Comparison of ENCODE assay signal across 1 cellular context in genomic region chr14:24243336-24243836, GRCh38.
TF ChIP-seq lines count a peak whose summit lies in the region.

No MANE protein-coding gene starts in this region.

TF ChIP-seq in HepG2, 621 proteins besides CTCF, POLR2A, EP300 and RAD21 (continued from another document):
- TF ChIP-seq HIC2 (CRISPR knock-in tag; IDR thresholded peaks at IDR 0.05; ENCODE audit: low read depth) (peak; percentile 51), IRF2 (CRISPR knock-in tag; IDR thresholded peaks at IDR 0.05) (peak; percentile 20; the same call in 1 of the 2 replicates), ZMYM3 (CRISPR knock-in tag; IDR thresholded peaks at IDR 0.05) (peak; percentile 76), POGZ (CRISPR knock-in tag; IDR thresholded peaks at IDR 0.05) (peak; percentile 16; the same call in 1 of the 2 replicates), ZNF180 (CRISPR knock-in tag; IDR thresholded peaks at IDR 0.05; ENCODE audit: borderline replicate concordance, low read depth) (0 out of 2 replicates have a peak, but pooled peaks have one; percentile 56), FOSL2 (CRISPR knock-in tag; IDR thresholded peaks at IDR 0.05) (peak; percentile 87), ZNF660 (CRISPR knock-in tag; IDR thresholded peaks at IDR 0.05; ENCODE audit: borderline replicate concordance, low read depth) (no peak), MXI1 (IDR thresholded peaks at IDR 0.05; ENCODE audit: borderline replicate concordance, low read depth, low read length) (peak; percentile 67; the same call in 1 of the 3 replicates), FOSL1 (CRISPR knock-in tag; IDR thresholded peaks at IDR 0.05; ENCODE audit: borderline replicate concordance) (peak; percentile 10; the same call in 1 of the 2 replicates), RFXAP (CRISPR knock-in tag; IDR thresholded peaks at IDR 0.05; ENCODE audit: borderline replicate concordance) (0 out of 2 replicates have a peak, but pooled peaks have one; percentile 1), NKX3-1 (CRISPR knock-in tag; IDR thresholded peaks at IDR 0.05) (no peak), ZNF282 (IDR thresholded peaks at IDR 0.05; ENCODE audit: partially characterized antibody) (peak; percentile 36), ZNF891 (CRISPR knock-in tag; IDR thresholded peaks at IDR 0.05) (no peak), BRCA1 (CRISPR knock-in tag; IDR thresholded peaks at IDR 0.05) (no peak), ZNF670 (CRISPR knock-in tag; IDR thresholded peaks at IDR 0.05; ENCODE audit: borderline replicate concordance) (no peak), RCOR2 (CRISPR knock-in tag; IDR thresholded peaks at IDR 0.05) (0 out of 2 replicates have a peak, but pooled peaks have one; percentile 41), ATAD3A (CRISPR knock-in tag; IDR thresholded peaks at IDR 0.05) (no peak), ZNF597 (CRISPR knock-in tag; IDR thresholded peaks at IDR 0.05) (peak; percentile 71; the same call in 1 of the 2 replicates), TEAD3 (CRISPR knock-in tag; optimal IDR thresholded peaks at IDR 0.05; ENCODE audit: borderline replicate concordance) (peak; percentile 36), KLF11 (CRISPR knock-in tag; IDR thresholded peaks at IDR 0.05) (no peak), ZNF710 (CRISPR knock-in tag; IDR thresholded peaks at IDR 0.05; ENCODE audit: borderline replicate concordance) (no peak), ZMYM2 (CRISPR knock-in tag; IDR thresholded peaks at IDR 0.05) (peak; percentile 62; the same call in 1 of the 2 replicates), ZFP36L1 (CRISPR knock-in tag; IDR thresholded peaks at IDR 0.05) (no peak), ZNF605 (CRISPR knock-in tag; IDR thresholded peaks at IDR 0.05) (no peak; the same call in 1 of the 2 replicates), TFE3 (CRISPR knock-in tag; IDR thresholded peaks at IDR 0.05) (no peak), ONECUT2 (CRISPR knock-in tag; IDR thresholded peaks at IDR 0.05) (peak; percentile 83), NR0B2 (CRISPR knock-in tag; IDR thresholded peaks at IDR 0.05) (0 out of 2 replicates have a peak, but pooled peaks have one; percentile 51), XRCC5 (optimal IDR thresholded peaks at IDR 0.05; ENCODE audit: low read length) (peak; percentile 58), ZNF234 (CRISPR knock-in tag; conservative IDR thresholded peaks at IDR 0.05) (no peak), GABPA (IDR thresholded peaks at IDR 0.05; ENCODE audit: low read depth, low read length) (no peak), GABPA (CRISPR knock-in tag; IDR thresholded peaks at IDR 0.05; ENCODE audit: low read depth) (no peak), ZNF576 (CRISPR knock-in tag; IDR thresholded peaks at IDR 0.05) (0 out of 2 replicates have a peak, but pooled peaks have one; percentile 45), USF2 (IDR thresholded peaks at IDR 0.05; ENCODE audit: low read depth, low read length) (peak; percentile 22; the same call in 1 of the 2 replicates), USF2 (CRISPR knock-in tag; IDR thresholded peaks at IDR 0.05; ENCODE audit: borderline replicate concordance) (0 out of 2 replicates have a peak, but pooled peaks have one; percentile 10), POLR2AphosphoS5 (IDR thresholded peaks at IDR 0.05; ENCODE audit: low read depth, low read length) (no peak), ZNF788 (CRISPR knock-in tag; IDR thresholded peaks at IDR 0.05; ENCODE audit: borderline replicate concordance) (0 out of 2 replicates have a peak, but pooled peaks have one; percentile 24), ZBTB38 (CRISPR knock-in tag; IDR thresholded peaks at IDR 0.05) (peak; percentile 72; the same call in 1 of the 2 replicates), CENPT (CRISPR knock-in tag; IDR thresholded peaks at IDR 0.05; ENCODE audit: low read depth) (no peak), FOXP4 (CRISPR knock-in tag; IDR thresholded peaks at IDR 0.05) (peak; percentile 7; the same call in 1 of the 2 replicates), ZKSCAN5 (CRISPR knock-in tag; IDR thresholded peaks at IDR 0.05) (0 out of 2 replicates have a peak, but pooled peaks have one; percentile 46), RAD51 (IDR thresholded peaks at IDR 0.05; ENCODE audit: borderline replicate concordance) (peak; percentile 26; the same call in 1 of the 2 replicates), NCOA5 (CRISPR knock-in tag; IDR thresholded peaks at IDR 0.05) (0 out of 2 replicates have a peak, but pooled peaks have one; percentile 69), KAT7 (CRISPR knock-in tag; IDR thresholded peaks at IDR 0.05; ENCODE audit: borderline replicate concordance) (peak; percentile 29; the same call in 1 of the 2 replicates), ZNF333 (CRISPR knock-in tag; IDR thresholded peaks at IDR 0.05; ENCODE audit: borderline replicate concordance) (peak; percentile 87), SSRP1 (CRISPR knock-in tag; IDR thresholded peaks at IDR 0.05) (0 out of 2 replicates have a peak, but pooled peaks have one; percentile 62), KDM1A (CRISPR knock-in tag; IDR thresholded peaks at IDR 0.05) (0 out of 2 replicates have a peak, but pooled peaks have one; percentile 7), RBAK (CRISPR knock-in tag; IDR thresholded peaks at IDR 0.05) (no peak)
